In genomic region chr18:79947881-79948610, GRCh38 we compare ENCODE assay signal across 1 cellular context.
A peak's percentile ranks its signal among the peaks of the same experiment; 100 is the strongest.
TF ChIP-seq lines count a peak whose summit lies in the region.

No MANE protein-coding gene starts in this region.

TF ChIP-seq in HepG2, 621 proteins besides CTCF, POLR2A, EP300 and RAD21 (continued from another document and continues in another):
- TF ChIP-seq SP4 (CRISPR knock-in tag; IDR thresholded peaks at IDR 0.05) (no peak), MED1 (CRISPR knock-in tag; IDR thresholded peaks at IDR 0.05) (peak; percentile 77), KAT8 (CRISPR knock-in tag; IDR thresholded peaks at IDR 0.05) (peak; percentile 19; the same call in 1 of the 2 replicates), ZSCAN31 (CRISPR knock-in tag; IDR thresholded peaks at IDR 0.05; ENCODE audit: low read depth) (no peak), NKX3-1 (CRISPR knock-in tag; IDR thresholded peaks at IDR 0.05) (no peak), RNF219 (CRISPR knock-in tag; IDR thresholded peaks at IDR 0.05) (no peak), ZBTB46 (CRISPR knock-in tag; IDR thresholded peaks at IDR 0.05; ENCODE audit: borderline replicate concordance) (no peak), TSC22D2 (CRISPR knock-in tag; IDR thresholded peaks at IDR 0.05; ENCODE audit: borderline replicate concordance) (no peak), PHF21A (CRISPR knock-in tag; IDR thresholded peaks at IDR 0.05) (0 out of 2 replicates have a peak, but pooled peaks have one; percentile 21), ZNF546 (CRISPR knock-in tag; conservative IDR thresholded peaks at IDR 0.05) (no peak), ZNF703 (CRISPR knock-in tag; IDR thresholded peaks at IDR 0.05; ENCODE audit: borderline replicate concordance) (no peak), JDP2 (CRISPR knock-in tag; IDR thresholded peaks at IDR 0.05; ENCODE audit: borderline replicate concordance) (no peak), NR1H2 (CRISPR knock-in tag; IDR thresholded peaks at IDR 0.05; ENCODE audit: borderline replicate concordance, low read depth) (no peak), TOPORS (CRISPR knock-in tag; IDR thresholded peaks at IDR 0.05) (no peak), CREB1 (IDR thresholded peaks at IDR 0.05) (no peak), CREB1 (CRISPR knock-in tag; IDR thresholded peaks at IDR 0.05) (no peak), ARNT (IDR thresholded peaks at IDR 0.05) (no peak), ZC3H4 (CRISPR knock-in tag; IDR thresholded peaks at IDR 0.05; ENCODE audit: borderline replicate concordance) (no peak), NR3C1 (CRISPR knock-in tag; IDR thresholded peaks at IDR 0.05) (no peak), ZNF331 (CRISPR knock-in tag; IDR thresholded peaks at IDR 0.05) (no peak; the same call in 1 of the 2 replicates), ZZZ3 (CRISPR knock-in tag; IDR thresholded peaks at IDR 0.05; ENCODE audit: borderline replicate concordance) (no peak), USF2 (IDR thresholded peaks at IDR 0.05; ENCODE audit: low read depth, low read length) (no peak), USF2 (CRISPR knock-in tag; IDR thresholded peaks at IDR 0.05; ENCODE audit: borderline replicate concordance) (no peak), ZNF432 (CRISPR knock-in tag; IDR thresholded peaks at IDR 0.05; ENCODE audit: borderline replicate concordance) (no peak), BHLHE40 (IDR thresholded peaks at IDR 0.05; ENCODE audit: low read length) (no peak), ZFP41 (CRISPR knock-in tag; IDR thresholded peaks at IDR 0.05; ENCODE audit: borderline replicate concordance) (no peak), HNRNPK (IDR thresholded peaks at IDR 0.05; ENCODE audit: low read depth, low read length, poor library complexity, severe bottlenecking) (no peak), PITX1 (CRISPR knock-in tag; IDR thresholded peaks at IDR 0.05) (peak; percentile 35; the same call in 1 of the 2 replicates), MTF2 (CRISPR knock-in tag; IDR thresholded peaks at IDR 0.05; ENCODE audit: borderline replicate concordance) (no peak), TCF7L2 (IDR thresholded peaks at IDR 0.05; ENCODE audit: low read depth, low read length) (no peak), ZNF749 (CRISPR knock-in tag; IDR thresholded peaks at IDR 0.05; ENCODE audit: borderline replicate concordance) (no peak), ZSCAN21 (CRISPR knock-in tag; IDR thresholded peaks at IDR 0.05; ENCODE audit: borderline replicate concordance) (no peak), HDAC2 (CRISPR knock-in tag; IDR thresholded peaks at IDR 0.05) (peak; percentile 59; the same call in 1 of the 2 replicates), HBP1 (CRISPR knock-in tag; IDR thresholded peaks at IDR 0.05; ENCODE audit: low read depth) (no peak), ZBTB44 (CRISPR knock-in tag; IDR thresholded peaks at IDR 0.05) (no peak), ZBED4 (CRISPR knock-in tag; IDR thresholded peaks at IDR 0.05; ENCODE audit: borderline replicate concordance) (no peak), GPN1 (CRISPR knock-in tag; IDR thresholded peaks at IDR 0.05; ENCODE audit: borderline replicate concordance) (no peak), ZNF407 (CRISPR knock-in tag; IDR thresholded peaks at IDR 0.05; ENCODE audit: not compliant biosample characterization) (no peak), PCBP1 (IDR thresholded peaks at IDR 0.05; ENCODE audit: borderline replicate concordance, low read depth, low read length) (no peak), ZNF839 (CRISPR knock-in tag; IDR thresholded peaks at IDR 0.05; ENCODE audit: borderline replicate concordance) (no peak), BCL6 (CRISPR knock-in tag; IDR thresholded peaks at IDR 0.05) (peak; percentile 98), HNF4G (IDR thresholded peaks at IDR 0.05; ENCODE audit: borderline replicate concordance, low read depth, low read length) (0 out of 2 replicates have a peak, but pooled peaks have one; percentile 46), HNF4G (CRISPR knock-in tag; IDR thresholded peaks at IDR 0.05; ENCODE audit: borderline replicate concordance, low read depth) (peak; percentile 69; the same call in 1 of the 2 replicates), PPARG (CRISPR knock-in tag; conservative IDR thresholded peaks at IDR 0.05) (peak; percentile 84)
